In genomic region chr6:127877231-127877630, GRCh38 we compare ENCODE assay signal across 15 cellular contexts. TPM values are rescaled to one million over a fixed set of nuclear protein-coding genes. Genes with fewer than 3 reads are reported as not detected.
DNase-seq lines count a peak whose midpoint lies in the region; ATAC-seq and TF ChIP-seq lines count a peak whose summit lies in the region.
"Had no signal": no experiment of that assay in that cellular context is flagged by ENCODE, and none has a peak within 500 bp of the region (broad histone marks: within the 10 kb centered on the region; RNA-seq: fewer than 3 reads in every experiment).

No MANE protein-coding gene starts in this region.

- peak overlapping the region; percentile 42 for H3K4me3 Mint-ChIP-seq in activated naive CD4-positive, alpha-beta T cell treated with anti-CD3 and anti-CD28 coated beads for 36 hours
- no peak overlapping the region for H3K4me3 Mint-ChIP-seq in activated naive CD4-positive, alpha-beta T cell treated with anti-CD3 and anti-CD28 coated beads, Interleukin-2, amount 10 ng/mL, durations not matched to agents 7 days and 5 days
- H3K4me3 Mint-ChIP-seq in stimulated activated naive CD8-positive, alpha-beta T cell treated with anti-CD3 and anti-CD28 coated beads, Interleukin-15, Interleukin-2, amounts not matched to agents 100 ng/mL and 50 ng/mL, for 24 hours: peak overlapping the region; percentile 72
- H3K4me3 Mint-ChIP-seq in HFFc6 (no peak overlapping the region), chondrocyte (ENCODE audit: unreplicated experiment) (no peak overlapping the region)

- no peak for DNase-seq in activated naive CD4-positive, alpha-beta T cell treated with anti-CD3 and anti-CD28 coated beads for 36 hours
- DNase-seq in activated naive CD4-positive, alpha-beta T cell treated with anti-CD3 and anti-CD28 coated beads, Interleukin-2, amount 10 ng/mL, durations not matched to agents 7 days and 5 days: no peak
- DNase-seq in HFFc6 (no peak), chondrocyte (ENCODE audit: low spot score) (no peak)
- DNase-seq: activated effector memory CD4-positive, alpha-beta T cell treated with Interleukin-2 at 50 U/mL for 16 hours; kidney glomerular epithelial cell; NCI-H1436; NCI-H774; Right ventricle myocardium superior; stimulated activated CD4-positive, alpha-beta T cell treated with anti-CD3 and anti-CD28 coated beads, Interleukin-1b, Interleukin-23, amount 100 ng/mL, for 48 hours had no signal

- ATAC-seq in HG02588 (IDR thresholded peaks at IDR 0.05; ENCODE audit: unreplicated experiment) (peak; percentile 51), GM19395 (IDR thresholded peaks at IDR 0.05; ENCODE audit: unreplicated experiment) (no peak)

- TF ChIP-seq CTCF in HFFc6 (IDR thresholded peaks at IDR 0.05) (no peak), chondrocyte (IDR thresholded peaks at IDR 0.05) (no peak)

- peaks cover 42% of the 10 kb centered on the region for H3K36me3 ChIP-seq in KOPT-K1 (ENCODE audit: insufficient read depth, low read length)

- peaks cover 55% of the 10 kb centered on the region for H3K4me1 Mint-ChIP-seq in activated naive CD4-positive, alpha-beta T cell treated with anti-CD3 and anti-CD28 coated beads for 36 hours (ENCODE audit: low read depth)
- H3K4me1 Mint-ChIP-seq in activated naive CD4-positive, alpha-beta T cell treated with anti-CD3 and anti-CD28 coated beads, Interleukin-2, amount 10 ng/mL, durations not matched to agents 7 days and 5 days: peaks cover 52% of the 10 kb centered on the region
- H3K4me1 Mint-ChIP-seq in stimulated activated naive CD8-positive, alpha-beta T cell treated with anti-CD3 and anti-CD28 coated beads, Interleukin-15, Interleukin-2, amounts not matched to agents 100 ng/mL and 50 ng/mL, for 24 hours (ENCODE audit: low read depth): peaks cover 70% of the 10 kb centered on the region
- H3K4me1 Mint-ChIP-seq in HFFc6 (ENCODE audit: low read depth) (peaks cover 11% of the 10 kb centered on the region), chondrocyte (ENCODE audit: low read depth) (peaks cover 3% of the 10 kb centered on the region)

- intact Hi-C loops in activated naive CD4-positive, alpha-beta T cell treated with anti-CD3 and anti-CD28 coated beads for 36 hours (cut with micrococcal nuclease): loop anchor here (1.0 to 5.0 kb wide), 9 partner anchors 20 to 1615 kb away; no protein-coding TSS in a partner anchor

- CTCF ChIA-PET in activated naive CD4-positive, alpha-beta T cell treated with anti-CD3 and anti-CD28 coated beads for 36 hours (lab: Charles Lee): interaction anchor here (1.1 to 1.4 kb wide), 2 partner anchors 42 to 139 kb away, joined by 3 to 4 read pairs; no protein-coding TSS in a partner anchor
- CTCF ChIA-PET in activated naive CD4-positive, alpha-beta T cell treated with anti-CD3 and anti-CD28 coated beads, Interleukin-2, amount 10 ng/mL, durations not matched to agents 7 days and 5 days (lab: Charles Lee): no interaction called here

- no peak overlapping the region for H3K27ac Mint-ChIP-seq in activated naive CD4-positive, alpha-beta T cell treated with anti-CD3 and anti-CD28 coated beads for 36 hours
- no peak overlapping the region for H3K27ac Mint-ChIP-seq in activated naive CD4-positive, alpha-beta T cell treated with anti-CD3 and anti-CD28 coated beads, Interleukin-2, amount 10 ng/mL, durations not matched to agents 7 days and 5 days
- H3K27ac Mint-ChIP-seq in stimulated activated naive CD8-positive, alpha-beta T cell treated with anti-CD3 and anti-CD28 coated beads, Interleukin-15, Interleukin-2, amounts not matched to agents 100 ng/mL and 50 ng/mL, for 24 hours: peak overlapping the region; percentile 81
- H3K27ac Mint-ChIP-seq in HFFc6 (no peak overlapping the region), chondrocyte (ENCODE audit: unreplicated experiment) (no peak overlapping the region)
- H3K27ac Mint-ChIP-seq: IgD-negative memory B cell had no signal

- peak overlapping the region; percentile 87 for H3K27ac ChIP-seq in KOPT-K1 (ENCODE audit: low read depth, low read length, poor library complexity, severe bottlenecking)

- peaks cover 33% of the 10 kb centered on the region for H3K9me3 ChIP-seq in KOPT-K1 (ENCODE audit: insufficient read depth, low read length, poor library complexity, severe bottlenecking)

- H3K27me3 Mint-ChIP-seq in activated naive CD4-positive, alpha-beta T cell treated with anti-CD3 and anti-CD28 coated beads for 36 hours (ENCODE audit: low read depth): no peaks in the 10 kb centered on the region
- H3K27me3 Mint-ChIP-seq in activated naive CD4-positive, alpha-beta T cell treated with anti-CD3 and anti-CD28 coated beads, Interleukin-2, amount 10 ng/mL, durations not matched to agents 7 days and 5 days: no peaks in the 10 kb centered on the region
- H3K27me3 Mint-ChIP-seq in stimulated activated naive CD8-positive, alpha-beta T cell treated with anti-CD3 and anti-CD28 coated beads, Interleukin-15, Interleukin-2, amounts not matched to agents 100 ng/mL and 50 ng/mL, for 24 hours: no peaks in the 10 kb centered on the region
- no peaks in the 10 kb centered on the region for H3K27me3 Mint-ChIP-seq in HFFc6 (ENCODE audit: insufficient read depth)
- H3K27me3 Mint-ChIP-seq in chondrocyte (ENCODE audit: low read depth): no peaks in the 10 kb centered on the region
- H3K27me3 Mint-ChIP-seq: IgD-negative memory B cell had no signal

- H3K9me3 Mint-ChIP-seq in activated naive CD4-positive, alpha-beta T cell treated with anti-CD3 and anti-CD28 coated beads for 36 hours: peaks cover 11% of the 10 kb centered on the region
- peaks cover 14% of the 10 kb centered on the region for H3K9me3 Mint-ChIP-seq in activated naive CD4-positive, alpha-beta T cell treated with anti-CD3 and anti-CD28 coated beads, Interleukin-2, amount 10 ng/mL, durations not matched to agents 7 days and 5 days
- H3K9me3 Mint-ChIP-seq in stimulated activated naive CD8-positive, alpha-beta T cell treated with anti-CD3 and anti-CD28 coated beads, Interleukin-15, Interleukin-2, amounts not matched to agents 100 ng/mL and 50 ng/mL, for 24 hours: peaks cover 5% of the 10 kb centered on the region
- H3K9me3 Mint-ChIP-seq in HFFc6 (no peaks in the 10 kb centered on the region; the same call in 1 of the 2 replicates), chondrocyte (ENCODE audit: low read depth) (peaks cover 12% of the 10 kb centered on the region)

- peaks cover 13% of the 10 kb centered on the region for H3K36me3 Mint-ChIP-seq in activated naive CD4-positive, alpha-beta T cell treated with anti-CD3 and anti-CD28 coated beads for 36 hours (ENCODE audit: low read depth)
- H3K36me3 Mint-ChIP-seq in activated naive CD4-positive, alpha-beta T cell treated with anti-CD3 and anti-CD28 coated beads, Interleukin-2, amount 10 ng/mL, durations not matched to agents 7 days and 5 days: peaks cover 56% of the 10 kb centered on the region
- H3K36me3 Mint-ChIP-seq in stimulated activated naive CD8-positive, alpha-beta T cell treated with anti-CD3 and anti-CD28 coated beads, Interleukin-15, Interleukin-2, amounts not matched to agents 100 ng/mL and 50 ng/mL, for 24 hours (ENCODE audit: low read depth): peaks cover 15% of the 10 kb centered on the region
- H3K36me3 Mint-ChIP-seq in HFFc6 (ENCODE audit: low read depth) (peaks cover 6% of the 10 kb centered on the region; the same call in 1 of the 2 replicates), chondrocyte (ENCODE audit: low read depth) (peaks cover 3% of the 10 kb centered on the region)
- H3K36me3 Mint-ChIP-seq: IgD-negative memory B cell had no signal

RNA-seq across cellular contexts. Expression of gene THEMIS, which starts 23.6 kb away (rescaled TPM):
- 1 to 10 TPM; 7.0 to 7.4 TPM for total RNA-seq in activated naive CD4-positive, alpha-beta T cell treated with anti-CD3 and anti-CD28 coated beads for 36 hours
- under 1 TPM; 0.12 to 0.28 (median 0.25) TPM for total RNA-seq in HFFc6 (2021; fragmentation: NEBNext Ultra II Directional; extraction: Animal tissue kit (Norgen Biotek cat#: 25700))
- not detected in 3 replicates for total RNA-seq in chondrocyte

Comparison
In these comparisons a context has a peak if more than half of its experiments do, and no peak if none do; other contexts are left out.
1. H3K4me3 Mint-ChIP-seq: peak in activated naive CD4-positive, alpha-beta T cell treated with anti-CD3 and anti-CD28 coated beads for 36 hours (single experiment) and stimulated activated naive CD8-positive, alpha-beta T cell treated with anti-CD3 and anti-CD28 coated beads, Interleukin-15, Interleukin-2, amounts not matched to agents 100 ng/mL and 50 ng/mL, for 24 hours (single experiment); none in activated naive CD4-positive, alpha-beta T cell treated with anti-CD3 and anti-CD28 coated beads, Interleukin-2, amount 10 ng/mL, durations not matched to agents 7 days and 5 days (single experiment), HFFc6 (single experiment) and chondrocyte (single experiment).